Comparison of ENCODE assay signal across 15 cellular contexts in the genomic region with DNA sequence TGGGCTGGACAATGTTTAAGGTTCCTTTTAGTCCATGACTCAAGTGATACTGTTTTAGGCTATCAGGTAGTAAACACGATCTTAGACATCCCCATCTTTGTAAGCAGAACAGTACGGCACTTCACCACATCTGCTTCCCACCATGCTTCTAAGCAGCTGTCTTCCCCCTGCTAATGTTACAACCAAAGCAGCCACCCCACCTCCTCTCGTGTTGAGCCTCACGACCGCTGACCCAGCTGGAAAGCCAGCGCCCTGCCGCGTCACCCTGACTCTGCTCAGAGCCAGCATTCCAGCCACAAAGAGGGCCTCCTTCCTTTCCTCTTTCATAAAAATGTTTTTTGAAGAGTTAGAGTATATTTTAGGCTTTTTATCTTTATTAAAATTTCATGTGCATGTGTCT. TPM values are rescaled to one million over a fixed set of nuclear protein-coding genes. Genes with fewer than 3 reads are reported as not detected.
A peak's percentile ranks its signal among the peaks of the same experiment; 100 is the strongest.
DNase-seq lines count a peak whose midpoint lies in the region; ATAC-seq, FAIRE-seq and TF ChIP-seq lines count a peak whose summit lies in the region.
"Had no signal": no experiment of that assay in that cellular context is flagged by ENCODE, and none has a peak within 500 bp of the region (broad histone marks: within the 10 kb centered on the region; RNA-seq: fewer than 3 reads in every experiment).

No MANE protein-coding gene starts in this region.

- H3K9me3 Mint-ChIP-seq in activated naive CD4-positive, alpha-beta T cell treated with anti-CD3 and anti-CD28 coated beads for 36 hours: no peaks in the 10 kb centered on the region
- H3K9me3 Mint-ChIP-seq in memory B cell (no peaks in the 10 kb centered on the region), type B pancreatic cell (no peaks in the 10 kb centered on the region)
- H3K9me3 Mint-ChIP-seq: activated T-helper 1 cell treated with anti-CD3 and anti-CD28 coated beads, Interleukin-12 subunit alpha, Interleukin-12 subunit beta, Interleukin-2, Interleukin-4 antibody, amounts not matched to agents 30 ng/mL and 10 ng/mL and 1 ng/mL, durations not matched to agents 14 hours and 24 hours and 36 hours; natural killer cell; T-helper 1 cell treated with Interleukin-12 subunit alpha and Interleukin-12 subunit beta and Interleukin-4 antibody, amounts not matched to agents 30 μg/mL and 1 μg/mL, for 36 hours had no signal

- peaks cover 41% of the 10 kb centered on the region for H3K4me1 Mint-ChIP-seq in activated naive CD4-positive, alpha-beta T cell treated with anti-CD3 and anti-CD28 coated beads for 36 hours (ENCODE audit: low read depth)
- peaks cover 31% of the 10 kb centered on the region for H3K4me1 Mint-ChIP-seq in memory B cell
- no peaks in the 10 kb centered on the region for H3K4me1 Mint-ChIP-seq in type B pancreatic cell (ENCODE audit: unreplicated experiment)

- no peak for DNase-seq in activated naive CD4-positive, alpha-beta T cell treated with anti-CD3 and anti-CD28 coated beads for 36 hours
- DNase-seq in activated naive CD4-positive, alpha-beta T cell treated with anti-CD3 and anti-CD28 coated beads, Interleukin-2, amount 50 U/mL, for 16 hours: no peak
- no peak for DNase-seq in adipocyte (ENCODE audit: low read depth)
- DNase-seq in memory B cell (ENCODE audit: low spot score in 2 of 2): no peak
- no peak for DNase-seq in type B pancreatic cell (ENCODE audit: extremely low spot score, unreplicated experiment)
- DNase-seq in dedifferentiated amniotic fluid mesenchymal stem cell (ENCODE audit: extremely low spot score): no peak
- DNase-seq in ecto neural progenitor cell (ENCODE audit: low spot score): no peak
- DNase-seq in HTR-8/SVneo (ENCODE audit: insufficient read length, low spot score): no peak
- DNase-seq: activated CD4-positive, alpha-beta T cell treated with anti-CD3 and anti-CD28 coated beads for 48 hours; DND-41; left colon; natural killer cell; transverse colon had no signal

- H3K27ac Mint-ChIP-seq in activated naive CD4-positive, alpha-beta T cell treated with anti-CD3 and anti-CD28 coated beads for 36 hours: peak overlapping the region; percentile 65
- H3K27ac Mint-ChIP-seq in memory B cell (peak overlapping the region; percentile 28), type B pancreatic cell (peak overlapping the region; percentile 60)
- H3K27ac Mint-ChIP-seq: activated T-helper 1 cell treated with anti-CD3 and anti-CD28 coated beads, Interleukin-12 subunit alpha, Interleukin-12 subunit beta, Interleukin-2, Interleukin-4 antibody, amounts not matched to agents 30 ng/mL and 10 ng/mL and 1 ng/mL, durations not matched to agents 14 hours and 24 hours and 36 hours; natural killer cell; T-helper 1 cell treated with Interleukin-12 subunit alpha and Interleukin-12 subunit beta and Interleukin-4 antibody, amounts not matched to agents 30 μg/mL and 1 μg/mL, for 36 hours had no signal

- intact Hi-C loops in activated naive CD4-positive, alpha-beta T cell treated with anti-CD3 and anti-CD28 coated beads for 36 hours (cut with micrococcal nuclease): no loop called here

- ATAC-seq in memory B cell (ENCODE audit: low read depth): no peak
- ATAC-seq: natural killer cell had no signal

- TF ChIP-seq CTCF in type B pancreatic cell (conservative IDR thresholded peaks at IDR 0.05): no peak

- H3K4me3 ChIP-seq in adipocyte (ENCODE audit: low read length): no peak overlapping the region
- H3K4me3 ChIP-seq: transverse colon had no signal

- no peak overlapping the region for H3K4me3 Mint-ChIP-seq in activated naive CD4-positive, alpha-beta T cell treated with anti-CD3 and anti-CD28 coated beads for 36 hours
- no peak overlapping the region for H3K4me3 Mint-ChIP-seq in memory B cell
- H3K4me3 Mint-ChIP-seq in type B pancreatic cell: no peak overlapping the region
- H3K4me3 Mint-ChIP-seq: activated T-helper 1 cell treated with anti-CD3 and anti-CD28 coated beads, Interleukin-12 subunit alpha, Interleukin-12 subunit beta, Interleukin-2, Interleukin-4 antibody, amounts not matched to agents 30 ng/mL and 10 ng/mL and 1 ng/mL, durations not matched to agents 14 hours and 24 hours and 36 hours; natural killer cell; T-helper 1 cell treated with Interleukin-12 subunit alpha and Interleukin-12 subunit beta and Interleukin-4 antibody, amounts not matched to agents 30 μg/mL and 1 μg/mL, for 36 hours had no signal

- H3K36me3 Mint-ChIP-seq in activated naive CD4-positive, alpha-beta T cell treated with anti-CD3 and anti-CD28 coated beads for 36 hours (ENCODE audit: low read depth): peaks cover 59% of the 10 kb centered on the region
- peaks cover 33% of the 10 kb centered on the region for H3K36me3 Mint-ChIP-seq in memory B cell
- H3K36me3 Mint-ChIP-seq in type B pancreatic cell: peaks cover 24% of the 10 kb centered on the region
- H3K36me3 Mint-ChIP-seq: natural killer cell had no signal

- no peaks in the 10 kb centered on the region for H3K27me3 ChIP-seq in adipocyte (replicated peaks; ENCODE audit: control insufficient read depth, insufficient read depth, low read length)
- H3K27me3 ChIP-seq: transverse colon had no signal

- FAIRE-seq in HTR-8/SVneo (lab: Jason Lieb, UNC): no peak

- peaks cover 85% of the 10 kb centered on the region for H3K36me3 ChIP-seq in adipocyte (ENCODE audit: control insufficient read depth, insufficient read depth, low read length, severe bottlenecking)

- CTCF ChIA-PET in activated naive CD4-positive, alpha-beta T cell treated with anti-CD3 and anti-CD28 coated beads for 36 hours (lab: Charles Lee): no interaction called here

- H3K4me1 ChIP-seq in adipocyte (ENCODE audit: control insufficient read depth, insufficient read depth, low read length): peaks cover 24% of the 10 kb centered on the region

- no peaks in the 10 kb centered on the region for H3K27me3 Mint-ChIP-seq in activated naive CD4-positive, alpha-beta T cell treated with anti-CD3 and anti-CD28 coated beads for 36 hours (ENCODE audit: low read depth)
- H3K27me3 Mint-ChIP-seq in memory B cell (no peaks in the 10 kb centered on the region), type B pancreatic cell (no peaks in the 10 kb centered on the region)

- peak overlapping the region; percentile 68 for H3K9ac ChIP-seq in adipocyte (ENCODE audit: low read length)

- no peaks in the 10 kb centered on the region for H3K9me3 ChIP-seq in adipocyte (ENCODE audit: control insufficient read depth, low read length)
- H3K9me3 ChIP-seq: transverse colon had no signal

RNA-seq across cellular contexts. Expression of gene MTERF4, which starts 9.4 kb away (rescaled TPM):
- total RNA-seq in activated naive CD4-positive, alpha-beta T cell treated with anti-CD3 and anti-CD28 coated beads for 36 hours: 10 to 100 TPM; 35.0 to 38.6 TPM
- 38.9 and 46.3 TPM in 2 replicates for total RNA-seq in type B pancreatic cell (ENCODE audit: low replicate concordance)

RNA-seq across cellular contexts. Expression of gene PASK, which starts 56.6 kb away (rescaled TPM):
- total RNA-seq in activated naive CD4-positive, alpha-beta T cell treated with anti-CD3 and anti-CD28 coated beads for 36 hours: 10 to 100 TPM; 71.5 to 72.0 TPM
- 31.8 and 50.9 TPM in 2 replicates for total RNA-seq in type B pancreatic cell (ENCODE audit: low replicate concordance)

RNA-seq across cellular contexts. Expression of gene PPP1R7, which starts 57.6 kb away (rescaled TPM):
- 10 to 100 TPM; 91.2 to 93.8 TPM for total RNA-seq in activated naive CD4-positive, alpha-beta T cell treated with anti-CD3 and anti-CD28 coated beads for 36 hours
- total RNA-seq in type B pancreatic cell (ENCODE audit: low replicate concordance): 50.7 and 52.4 TPM in 2 replicates
